Comparison of ENCODE assay signal across 30 cellular contexts in the genomic region with DNA sequence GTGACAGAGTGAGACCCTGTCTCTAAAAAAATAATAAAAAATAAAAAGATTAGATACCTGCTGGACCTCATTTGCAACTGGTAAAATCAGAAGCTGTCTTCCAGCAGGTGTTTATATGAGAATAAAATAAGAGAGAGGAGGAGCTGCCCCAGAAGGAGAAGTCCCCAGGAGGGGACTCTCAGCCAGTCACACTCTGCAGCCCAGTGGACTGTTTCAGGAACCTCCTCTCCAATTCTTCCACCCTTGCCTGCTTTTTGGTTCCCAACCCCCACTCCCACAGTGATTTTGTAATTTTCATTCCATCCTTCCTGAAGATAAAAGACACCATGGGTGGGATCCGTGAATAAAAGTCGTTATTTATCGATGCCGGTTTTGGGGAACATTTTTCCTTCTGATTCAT.
"Had no signal": no experiment of that assay in that cellular context is flagged by ENCODE, and none has a peak within 500 bp of the region (broad histone marks: within the 10 kb centered on the region; RNA-seq: fewer than 3 reads in every experiment).

No MANE protein-coding gene starts in this region.

- H3K4me1 ChIP-seq: adrenal gland, ascending aorta, body of pancreas, breast epithelium had no signal

- H3K27me3 ChIP-seq: adrenal gland, ascending aorta, body of pancreas, brain microvascular endothelial cell had no signal

- H3K9me3 ChIP-seq: adrenal gland, ascending aorta, body of pancreas, breast epithelium had no signal

- H3K36me3 ChIP-seq: adrenal gland, ascending aorta, brain microvascular endothelial cell, breast epithelium, cardiac muscle cell had no signal

- H3K4me3 ChIP-seq: adrenal gland, ascending aorta, body of pancreas, breast epithelium, cardiac muscle cell had no signal

- DNase-seq: activated effector memory CD4-positive, alpha-beta T cell treated with anti-CD3 and anti-CD28 coated beads, Interleukin-2, amount 50 U/mL, for 16 hours; activated effector memory CD4-positive, alpha-beta T cell treated with Interleukin-2 at 50 U/mL for 16 hours; activated gamma-delta T cell; activated gamma-delta T cell treated with Interleukin-2 at 50 U/mL for 16 hours; activated naive CD4-positive, alpha-beta T cell; activated naive CD4-positive, alpha-beta T cell treated with anti-CD3 and anti-CD28 coated beads for 36 hours; activated naive CD4-positive, alpha-beta T cell treated with anti-CD3 and anti-CD28 coated beads, Interleukin-2, amount 10 ng/mL, durations not matched to agents 7 days and 5 days; activated naive CD4-positive, alpha-beta T cell treated with anti-CD3 and anti-CD28 coated beads, Interleukin-2, amount 50 U/mL, for 16 hours; activated naive CD4-positive, alpha-beta T cell treated with Interleukin-2 at 50 U/mL for 16 hours; activated naive CD8-positive, alpha-beta T cell treated with anti-CD3 and anti-CD28 coated beads for 36 hours; activated naive CD8-positive, alpha-beta T cell treated with anti-CD3 and anti-CD28 coated beads, Interleukin-2, amount 10 ng/mL, durations not matched to agents 7 days and 5 days; activated naive CD8-positive, alpha-beta T cell treated with anti-CD3 and anti-CD28 coated beads, Interleukin-2, amount 50 U/mL, for 24 hours; activated T-cell treated with anti-CD3 and anti-CD28 coated beads, Interleukin-2, amount 50 U/mL, for 1 hour; activated T-cell treated with anti-CD3 and anti-CD28 coated beads, Interleukin-2, amount 50 U/mL, for 24 hours; activated T-cell treated with anti-CD3 and anti-CD28 coated beads, Interleukin-2, amount 50 U/mL, for 4 hours; activated T-cell treated with anti-CD3 and anti-CD28 coated beads, Interleukin-2, amount 50 U/mL, for 48 hours; activated T-cell treated with anti-CD3 and anti-CD28 coated beads, Interleukin-2, amount 50 U/mL, for 72 hours; adrenal gland; amniotic stem cell; amygdala; anterior cingulate cortex; aorta; body of pancreas; brain microvascular endothelial cell; caudate nucleus; central memory CD4-positive, alpha-beta T cell; cerebellar nuclear complex had no signal

- H3K27ac ChIP-seq: adrenal gland, ascending aorta, body of pancreas, brain microvascular endothelial cell, breast epithelium, cardiac muscle cell had no signal
